In genomic region chr21:33266784-33267135, GRCh38 we compare ENCODE assay signal across 8 cellular contexts. TPM values are rescaled to one million over a fixed set of nuclear protein-coding genes. Genes with fewer than 3 reads are reported as not detected.
DNase-seq lines count a peak whose midpoint lies in the region; ATAC-seq, FAIRE-seq and TF ChIP-seq lines count a peak whose summit lies in the region.

No MANE protein-coding gene starts in this region.

- no peaks in the 10 kb centered on the region for H3K9me1 ChIP-seq in keratinocyte (ENCODE audit: control insufficient read depth, extremely low read depth, insufficient read depth, low read length)

- DNase-seq in Calu3 (no peak), keratinocyte (ENCODE audit: low read depth, low spot score) (no peak), urothelium cell line (ENCODE audit: low spot score) (no peak), glomerular visceral epithelial cell (ENCODE audit: extremely low spot score) (no peak)

- H3K36me3 ChIP-seq in KOPT-K1 (ENCODE audit: insufficient read depth, low read length) (peaks cover 72% of the 10 kb centered on the region), keratinocyte (ENCODE audit: control insufficient read depth in 2 of 2, extremely low read depth in 1 of 2, insufficient read depth in 2 of 2, low read length in 2 of 2) (no peaks in the 10 kb centered on the region)

- no peaks in the 10 kb centered on the region for H3K27me3 ChIP-seq in keratinocyte (ENCODE audit: control insufficient read depth, extremely low read depth, insufficient read depth, low read length)

- H3K9me3 ChIP-seq in KOPT-K1 (ENCODE audit: insufficient read depth, low read length, poor library complexity, severe bottlenecking) (no peaks in the 10 kb centered on the region), keratinocyte (ENCODE audit: control insufficient read depth, low read depth, low read length) (no peaks in the 10 kb centered on the region)

- H3K27ac Mint-ChIP-seq in Calu3 (ENCODE audit: unreplicated experiment): peak overlapping the region; percentile 96
- H3K27ac Mint-ChIP-seq in stimulated activated memory B cell treated with anti-CD40 and anti-IgM and Interleukin-4, amounts not matched to agents 10 μg/mL and 1 μg/mL and 100 μg/mL, for 72 hours: peak overlapping the region; percentile 94

- no peak for TF ChIP-seq CTCF in Calu3 (IDR thresholded peaks at IDR 0.05; ENCODE audit: unreplicated experiment)
- no peak for TF ChIP-seq CTCF in keratinocyte (optimal IDR thresholded peaks at IDR 0.05 in 1 of 3, IDR thresholded peaks at IDR 0.05 in 1 of 3, conservative IDR thresholded peaks at IDR 0.05 in 1 of 3; ENCODE audit: extremely low read depth in 1 of 3, insufficient read depth in 2 of 3, low read length in 3 of 3)

- peak overlapping the region; percentile 96 for H3K4me3 Mint-ChIP-seq in Calu3 (ENCODE audit: low read depth, unreplicated experiment)
- H3K4me3 Mint-ChIP-seq in stimulated activated memory B cell treated with anti-CD40 and anti-IgM and Interleukin-4, amounts not matched to agents 10 μg/mL and 1 μg/mL and 100 μg/mL, for 72 hours: peak overlapping the region; percentile 98

- no peaks in the 10 kb centered on the region for H4K20me1 ChIP-seq in keratinocyte (ENCODE audit: control insufficient read depth, extremely low read depth, insufficient read depth, low read length)

- dilution Hi-C loops in keratinocyte (cut with MboI; ENCODE audit: extremely low pct_ligation_motif_present, low sequenced_read_pairs): no loop called here

- H3K27me3 Mint-ChIP-seq in Calu3 (ENCODE audit: unreplicated experiment): no peaks in the 10 kb centered on the region
- H3K27me3 Mint-ChIP-seq in stimulated activated memory B cell treated with anti-CD40 and anti-IgM and Interleukin-4, amounts not matched to agents 10 μg/mL and 1 μg/mL and 100 μg/mL, for 72 hours: no peaks in the 10 kb centered on the region

- H3K9me3 Mint-ChIP-seq in Calu3 (ENCODE audit: low read depth, unreplicated experiment): no peaks in the 10 kb centered on the region
- H3K9me3 Mint-ChIP-seq in stimulated activated memory B cell treated with anti-CD40 and anti-IgM and Interleukin-4, amounts not matched to agents 10 μg/mL and 1 μg/mL and 100 μg/mL, for 72 hours: no peaks in the 10 kb centered on the region

- H3K9ac ChIP-seq in keratinocyte (ENCODE audit: control insufficient read depth, extremely low read depth, insufficient read depth, low read length): peak overlapping the region; percentile 86

- H3K36me3 Mint-ChIP-seq in Calu3 (ENCODE audit: insufficient read depth, unreplicated experiment): peaks cover 39% of the 10 kb centered on the region
- H3K36me3 Mint-ChIP-seq in stimulated activated memory B cell treated with anti-CD40 and anti-IgM and Interleukin-4, amounts not matched to agents 10 μg/mL and 1 μg/mL and 100 μg/mL, for 72 hours: peaks cover 44% of the 10 kb centered on the region

- H3K4me1 ChIP-seq in keratinocyte (ENCODE audit: control insufficient read depth, extremely low read depth, insufficient read depth, low read length): peaks cover 16% of the 10 kb centered on the region

- peaks cover 5% of the 10 kb centered on the region for H3K79me2 ChIP-seq in keratinocyte (ENCODE audit: control insufficient read depth, insufficient read depth, low read length)

- peak; percentile 37 for ATAC-seq in stimulated activated memory B cell treated with anti-CD40 and anti-IgM and Interleukin-4, amounts not matched to agents 10 μg/mL and 1 μg/mL and 100 μg/mL, for 72 hours
- no peak for ATAC-seq in GM21381 (IDR thresholded peaks at IDR 0.05; ENCODE audit: unreplicated experiment)

- peak overlapping the region; percentile 72 for H2AFZ ChIP-seq in keratinocyte (ENCODE audit: control insufficient read depth, low read length)

- CTCF ChIA-PET in Calu3 (lab: Charles Lee): interaction anchor here (0.7 kb wide), 1 partner anchor 95 kb away, joined by 4 read pairs; no protein-coding TSS in a partner anchor

- H3K4me2 ChIP-seq in keratinocyte (ENCODE audit: control insufficient read depth, extremely low read depth, insufficient read depth, low read depth, low read length): peak overlapping the region; percentile 76

- intact Hi-C loops in Calu3 (cut with micrococcal nuclease; ENCODE audit: unreplicated experiment): loop anchor here (10.0 kb wide), 1 partner anchor 58 kb away; the partner anchor contains the start of gene IFNAR1

- FAIRE-seq in keratinocyte (lab: Jason Lieb, UNC) (no peak), urothelium cell line (lab: Jason Lieb, UNC) (no peak)

- H3K27ac ChIP-seq in KOPT-K1 (ENCODE audit: low read depth, low read length, poor library complexity, severe bottlenecking) (peak overlapping the region; percentile 88), angular gyrus (ENCODE audit: low read depth, low read length) (peak overlapping the region; percentile 13), keratinocyte (ENCODE audit: control insufficient read depth, insufficient read depth, low read length) (peak overlapping the region; percentile 70)

- peak overlapping the region; percentile 75 to 87 (median 81) for H3K4me3 ChIP-seq in keratinocyte (ENCODE audit: control insufficient read depth in 2 of 3, extremely low read depth in 1 of 3, insufficient read depth in 2 of 3, low read depth in 1 of 3, low read length in 3 of 3)

- peaks cover 46% of the 10 kb centered on the region for H3K4me1 Mint-ChIP-seq in Calu3 (ENCODE audit: low read depth, unreplicated experiment)
- H3K4me1 Mint-ChIP-seq in stimulated activated memory B cell treated with anti-CD40 and anti-IgM and Interleukin-4, amounts not matched to agents 10 μg/mL and 1 μg/mL and 100 μg/mL, for 72 hours: peaks cover 69% of the 10 kb centered on the region

- BruUV-seq in Calu3 (replicated peaks; lab: Mats Ljungman, UMichigan): no TSS peak

RNA-seq across cellular contexts. Expression of gene IL10RB, which starts 0.6 kb away (rescaled TPM):
- 16.0 and 18.2 TPM in 2 replicates for total RNA-seq in Calu3 (2022)
- polyA plus RNA-seq in keratinocyte: 17.4 to 24.1 TPM (median 19.6 TPM) in 3 replicates
- 15.1 TPM for polyA plus RNA-seq in keratinocyte (2011; ENCODE audit: low read depth)
- 15.8 and 20.4 TPM in 2 replicates for polyA plus RNA-seq in keratinocyte (2011; cell fraction: cytosol; rRNA removed)
- polyA plus RNA-seq in keratinocyte (2011; cell fraction: nucleus; rRNA removed): 19.2 and 21.4 TPM in 2 replicates
- 15.2 and 16.1 TPM in 2 replicates for polyA plus RNA-seq in keratinocyte (2012; ENCODE audit: low replicate concordance)
- 21.8 to 28.2 TPM (median 24.0 TPM) in 3 replicates for polyA minus RNA-seq in keratinocyte
- 21.7 TPM for polyA minus RNA-seq in keratinocyte (2011; cell fraction: cytosol; rRNA and poly(A)+ RNA removed)
- 10.0 and 14.2 TPM in 2 replicates for polyA minus RNA-seq in keratinocyte (2011; cell fraction: nucleus; rRNA and poly(A)+ RNA removed)

RNA-seq across cellular contexts. Expression of gene IFNAR2, which starts 37.0 kb away (rescaled TPM):
- total RNA-seq in Calu3 (2022): 25.5 and 31.0 TPM in 2 replicates
- 14.7 to 23.0 TPM (median 15.7 TPM) in 3 replicates for polyA plus RNA-seq in keratinocyte
- 1.8 TPM for polyA plus RNA-seq in keratinocyte (2011; ENCODE audit: low read depth)
- polyA plus RNA-seq in keratinocyte (2011; cell fraction: cytosol; rRNA removed): 10.0 and 18.7 TPM in 2 replicates
- polyA plus RNA-seq in keratinocyte (2011; cell fraction: nucleus; rRNA removed): 11.3 and 15.1 TPM in 2 replicates
- polyA plus RNA-seq in keratinocyte (2012; ENCODE audit: low replicate concordance): 3.8 and 10.5 TPM in 2 replicates
- polyA minus RNA-seq in keratinocyte: 4.4 to 21.1 TPM (median 5.3 TPM) in 3 replicates
- polyA minus RNA-seq in keratinocyte (2011; cell fraction: cytosol; rRNA and poly(A)+ RNA removed): 9.8 TPM
- 3.9 and 17.3 TPM in 2 replicates for polyA minus RNA-seq in keratinocyte (2011; cell fraction: nucleus; rRNA and poly(A)+ RNA removed)

RNA-seq across cellular contexts. Expression of gene IFNAR1, which starts 58.0 kb away (rescaled TPM):
- total RNA-seq in Calu3 (2022): 32.1 and 35.2 TPM in 2 replicates
- 7.9 to 18.8 TPM (median 12.6 TPM) in 3 replicates for polyA plus RNA-seq in keratinocyte
- 14.0 TPM for polyA plus RNA-seq in keratinocyte (2011; ENCODE audit: low read depth)
- 8.4 and 14.1 TPM in 2 replicates for polyA plus RNA-seq in keratinocyte (2011; cell fraction: cytosol; rRNA removed)
- polyA plus RNA-seq in keratinocyte (2011; cell fraction: nucleus; rRNA removed): 10.0 and 13.0 TPM in 2 replicates
- 17.4 and 24.1 TPM in 2 replicates for polyA plus RNA-seq in keratinocyte (2012; ENCODE audit: low replicate concordance)
- polyA minus RNA-seq in keratinocyte: 6.7 to 18.2 TPM (median 15.2 TPM) in 3 replicates
- 26.3 TPM for polyA minus RNA-seq in keratinocyte (2011; cell fraction: cytosol; rRNA and poly(A)+ RNA removed)
- 12.3 and 22.5 TPM in 2 replicates for polyA minus RNA-seq in keratinocyte (2011; cell fraction: nucleus; rRNA and poly(A)+ RNA removed)

Comparison
In these comparisons a context has a peak if more than half of its experiments do, and no peak if none do; other contexts are left out.
1. H3K27ac ChIP-seq: peak in every context shown above with its lines; median percentile 88 in KOPT-K1; 70 in keratinocyte; 13 in angular gyrus.